In the genomic region with DNA sequence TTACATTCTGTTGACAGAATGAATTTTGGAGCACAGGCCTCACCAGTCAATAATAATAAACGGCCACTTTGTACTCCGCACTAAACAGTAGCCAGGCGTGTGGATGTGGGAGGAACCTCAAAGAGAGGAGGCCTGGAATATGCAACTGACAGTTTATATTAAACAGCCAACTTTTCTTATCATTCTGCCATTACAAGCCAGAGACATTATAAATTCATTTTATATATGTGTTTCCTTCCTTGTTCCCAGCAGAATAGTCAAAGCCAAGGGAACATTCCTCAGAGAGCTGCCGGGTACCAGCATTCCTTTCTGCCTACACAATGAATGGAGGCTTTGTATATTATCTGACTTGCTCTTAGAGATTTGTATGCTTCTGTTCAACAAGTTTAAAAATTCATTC, we compare ENCODE assay signal across 10 cellular contexts.
DNase-seq lines count a peak whose midpoint lies in the region; ATAC-seq and TF ChIP-seq lines count a peak whose summit lies in the region.
"Had no signal": no experiment of that assay in that cellular context is flagged by ENCODE, and none has a peak within 500 bp of the region (broad histone marks: within the 10 kb centered on the region; RNA-seq: fewer than 3 reads in every experiment).

No MANE protein-coding gene starts in this region.

- no peaks in the 10 kb centered on the region for H3K9me3 ChIP-seq in tibial nerve
- H3K9me3 ChIP-seq: neutrophil, suprapubic skin had no signal

- peaks cover 0 to 6% (median 0%) of the 10 kb centered on the region in 4 donors for H3K4me1 ChIP-seq in tibial nerve
- H3K4me1 ChIP-seq: suprapubic skin had no signal

- peak overlapping the region in 3 of 4 donors; percentile 54 to 78 (median 76) for H3K27ac ChIP-seq in tibial nerve
- H3K27ac ChIP-seq: neutrophil, suprapubic skin had no signal

- ATAC-seq in HG02623 (IDR thresholded peaks at IDR 0.05; ENCODE audit: unreplicated experiment), result no peak

- no peaks in the 10 kb centered on the region for H3K27me3 ChIP-seq in tibial nerve
- H3K27me3 ChIP-seq: neutrophil, suprapubic skin had no signal

- H3K4me3 ChIP-seq in tibial nerve, result peak overlapping the region in 3 of 4 donors; percentile 10 to 42 (median 26)
- H3K4me3 ChIP-seq: suprapubic skin had no signal

- DNase-seq in NCI-H1048 (lab: John Stamatoyannopoulos, UW), result peak; percentile 3
- DNase-seq in epidermal melanocyte (ENCODE audit: insufficient read length, low spot score), result peak; percentile 55
- peak; percentile 12 for DNase-seq in medulla oblongata (ENCODE audit: extremely low spot score)
- no peak for DNase-seq in tibial nerve (ENCODE audit: low spot score in 2 of 2)
- no peak for DNase-seq in NCI-H1694 treated with DMSO at 0.1 percent for 48 hours (lab: John Stamatoyannopoulos, UW)
- DNase-seq in SKM-1 treated with dmso at 0.1 percent for 144 hours (lab: John Stamatoyannopoulos, UW; ENCODE audit: unreplicated experiment), result no peak
- DNase-seq: DND-41 had no signal

- no peak for TF ChIP-seq POLR2A in tibial nerve (IDR thresholded peaks at IDR 0.05)

- WGBS in tibial nerve, 2 donors, result 18 to 41% methylated on average over 4 of the region's 4 CpGs

- TF ChIP-seq CTCF in tibial nerve (IDR thresholded peaks at IDR 0.05), result no peak

- peak; percentile 10 to 67 for TF ChIP-seq EP300 in tibial nerve (IDR thresholded peaks at IDR 0.05)

- no peaks in the 10 kb centered on the region for H3K36me3 ChIP-seq in tibial nerve
- H3K36me3 ChIP-seq: neutrophil, suprapubic skin had no signal

Comparison
In these comparisons a context has a peak if more than half of its experiments do, and no peak if none do; other contexts are left out.
1. DNase-seq: peak in NCI-H1048 (single experiment), epidermal melanocyte (single experiment) and medulla oblongata (single experiment); none in tibial nerve (0 of 2), NCI-H1694 treated with DMSO at 0.1 percent for 48 hours (single experiment) and SKM-1 treated with dmso at 0.1 percent for 144 hours (single experiment).